In genomic region chr14:26175659-26176058, GRCh38 we compare ENCODE assay signal across 30 cellular contexts.
"Had no signal": no experiment of that assay in that cellular context is flagged by ENCODE, and none has a peak within 500 bp of the region (broad histone marks: within the 10 kb centered on the region; RNA-seq: fewer than 3 reads in every experiment).

No MANE protein-coding gene starts in this region.

- H3K4me3 Mint-ChIP-seq: activated CD4-positive, alpha-beta T cell treated with anti-CD3 and anti-CD28 coated beads, Interleukin-2, amount 10 ng/mL, durations not matched to agents 24 days and 14 days; activated CD8-positive, alpha-beta T cell treated with anti-CD3 and anti-CD28 coated beads for 36 hours; activated naive CD8-positive, alpha-beta T cell treated with anti-CD3 and anti-CD28 coated beads for 36 hours; activated T-cell treated with anti-CD3 and anti-CD28 coated beads, Interleukin-2, amount 50 U/mL, for 72 hours; activated T-helper 17 cell treated with anti-CD3 and anti-CD28 coated beads, Interleukin-2, amount 50 U/mL, for 72 hours; T-helper 1 cell treated with Interleukin-12 subunit alpha and Interleukin-12 subunit beta and Interleukin-4 antibody, amounts not matched to agents 30 μg/mL and 1 μg/mL, for 36 hours; T-helper 2 cell treated with Interferon-gamma antibody and Interleukin-4, amounts not matched to agents 5 μg/mL and 100 μg/mL, for 36 hours had no signal

- H3K36me3 Mint-ChIP-seq: activated naive CD8-positive, alpha-beta T cell treated with anti-CD3 and anti-CD28 coated beads for 36 hours had no signal

- H3K9me3 ChIP-seq: ascending aorta, Peyer's patch, SJSA1, SK-N-SH had no signal

- H3K27me3 Mint-ChIP-seq: activated CD4-positive, alpha-beta T cell treated with anti-CD3 and anti-CD28 coated beads, Interleukin-2, amount 10 ng/mL, durations not matched to agents 24 days and 14 days; activated CD8-positive, alpha-beta T cell treated with anti-CD3 and anti-CD28 coated beads for 36 hours; activated naive CD8-positive, alpha-beta T cell treated with anti-CD3 and anti-CD28 coated beads for 36 hours; activated T-helper 17 cell treated with anti-CD3 and anti-CD28 coated beads, Interleukin-2, amount 50 U/mL, for 72 hours had no signal

- H3K4me1 ChIP-seq: ascending aorta, Peyer's patch, SJSA1 had no signal

- H3K4me2 ChIP-seq: SK-N-SH had no signal

- DNase-seq: activated CD4-positive, alpha-beta T cell treated with anti-CD3 and anti-CD28 coated beads, Interleukin-2, amount 10 ng/mL, durations not matched to agents 24 days and 14 days; activated CD4-positive, alpha-beta T cell treated with anti-CD3 and anti-CD28 coated beads, Interleukin-2, amount 50 U/mL, for 4 hours; activated CD8-positive, alpha-beta T cell treated with anti-CD3 and anti-CD28 coated beads for 36 hours; activated effector memory CD4-positive, alpha-beta T cell treated with anti-CD3 and anti-CD28 coated beads, Interleukin-2, amount 50 U/mL, for 16 hours; activated naive CD4-positive, alpha-beta T cell; activated naive CD4-positive, alpha-beta T cell treated with anti-CD3 and anti-CD28 coated beads, Interleukin-2, amount 50 U/mL, for 16 hours; activated naive CD8-positive, alpha-beta T cell treated with anti-CD3 and anti-CD28 coated beads for 36 hours; activated T-cell treated with anti-CD3 and anti-CD28 coated beads, Interleukin-2, amount 50 U/mL, for 1 hour; activated T-cell treated with anti-CD3 and anti-CD28 coated beads, Interleukin-2, amount 50 U/mL, for 72 hours; NCI-H1417; NCI-H146; NCI-H187; NCI-H2107; NCI-H2171 treated with DMSO at 0.1 percent for 48 hours; NCI-H345; NCI-H510A; NCI-H526; NCI-H748 treated with DMSO at 0.1 percent for 48 hours; NK-92 treated with Interleukin-12 subunit alpha and Interleukin-12 subunit beta, amount 100 ng/mL, for 24 hours; PC-3; RPMI8226; SHP77 treated with DMSO at 0.1 percent for 48 hours; SK-N-SH had no signal

- H3K4me1 Mint-ChIP-seq: activated CD4-positive, alpha-beta T cell treated with anti-CD3 and anti-CD28 coated beads, Interleukin-2, amount 10 ng/mL, durations not matched to agents 24 days and 14 days; activated naive CD8-positive, alpha-beta T cell treated with anti-CD3 and anti-CD28 coated beads for 36 hours; activated T-helper 17 cell treated with anti-CD3 and anti-CD28 coated beads, Interleukin-2, amount 50 U/mL, for 72 hours had no signal

- H3K4me3 ChIP-seq: ascending aorta, K562, Peyer's patch, SJSA1 had no signal

- H3K27ac Mint-ChIP-seq: activated CD4-positive, alpha-beta T cell treated with anti-CD3 and anti-CD28 coated beads, Interleukin-2, amount 10 ng/mL, durations not matched to agents 24 days and 14 days; activated CD8-positive, alpha-beta T cell treated with anti-CD3 and anti-CD28 coated beads for 36 hours; activated naive CD8-positive, alpha-beta T cell treated with anti-CD3 and anti-CD28 coated beads for 36 hours; activated T-cell treated with anti-CD3 and anti-CD28 coated beads, Interleukin-2, amount 50 U/mL, for 72 hours; activated T-helper 17 cell treated with anti-CD3 and anti-CD28 coated beads, Interleukin-2, amount 50 U/mL, for 72 hours; T-helper 1 cell treated with Interleukin-12 subunit alpha and Interleukin-12 subunit beta and Interleukin-4 antibody, amounts not matched to agents 30 μg/mL and 1 μg/mL, for 36 hours; T-helper 2 cell treated with Interferon-gamma antibody and Interleukin-4, amounts not matched to agents 5 μg/mL and 100 μg/mL, for 36 hours had no signal

- H3K9me2 ChIP-seq: SK-N-SH had no signal

- H3K27ac ChIP-seq: ascending aorta, Peyer's patch, SJSA1 had no signal

- ATAC-seq: activated CD8-positive, alpha-beta T cell treated with anti-CD3 and anti-CD28 coated beads for 36 hours; activated T-cell treated with anti-CD3 and anti-CD28 coated beads, Interleukin-2, amount 50 U/mL, for 72 hours; activated T-helper 17 cell treated with anti-CD3 and anti-CD28 coated beads, Interleukin-2, amount 50 U/mL, for 72 hours; K562; PC-3 had no signal

- H3K27me3 ChIP-seq: ascending aorta, Peyer's patch, SJSA1 had no signal

- H3K36me3 ChIP-seq: ascending aorta, Peyer's patch, SJSA1 had no signal

- H3K9me3 Mint-ChIP-seq: activated CD4-positive, alpha-beta T cell treated with anti-CD3 and anti-CD28 coated beads, Interleukin-2, amount 10 ng/mL, durations not matched to agents 24 days and 14 days had no signal
